9 cellular contexts compared by ENCODE assay signal in the genomic region with DNA sequence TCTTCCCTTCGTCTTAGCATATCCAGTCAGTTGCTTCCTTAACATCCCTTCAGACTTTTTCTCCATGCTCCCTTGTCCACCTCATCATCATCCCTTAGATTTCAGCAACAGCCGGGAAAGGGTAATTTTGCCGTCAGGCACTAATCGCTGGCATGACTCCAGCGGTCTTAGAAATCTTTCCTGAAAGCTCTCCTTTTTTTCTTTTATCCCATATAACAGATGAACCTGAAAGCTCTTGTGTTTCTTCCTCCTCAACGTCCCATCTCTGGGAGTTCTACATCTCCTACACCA. TPM values are rescaled to one million over a fixed set of nuclear protein-coding genes. Genes with fewer than 3 reads are reported as not detected.
DNase-seq lines count a peak whose midpoint lies in the region; ATAC-seq, FAIRE-seq and TF ChIP-seq lines count a peak whose summit lies in the region.
"Had no signal": no experiment of that assay in that cellular context is flagged by ENCODE, and none has a peak within 500 bp of the region (broad histone marks: within the 10 kb centered on the region; RNA-seq: fewer than 3 reads in every experiment).

No MANE protein-coding gene starts in this region.

- ATAC-seq in GM21360 (IDR thresholded peaks at IDR 0.05; ENCODE audit: unreplicated experiment), result no peak

- DNase-seq in AG20443 (ENCODE audit: low spot score), result peak; percentile 23
- peak; percentile 57 for DNase-seq in LHCN-M2 (ENCODE audit: low read depth)
- no peak for DNase-seq in coronary artery (ENCODE audit: low spot score)
- peak; percentile 53 for DNase-seq in myocyte (ENCODE audit: low read depth)
- no peak for DNase-seq in frontal cortex (ENCODE audit: low spot score in 2 of 2)
- DNase-seq in NCI-H2107 treated with DMSO at 0.1 percent for 48 hours (lab: John Stamatoyannopoulos, UW; ENCODE audit: unreplicated experiment), result no peak
- no peak for DNase-seq in T-helper 2 cell

- H3K27ac ChIP-seq in coronary artery, result peak overlapping the region; percentile 97 to 98

- TF ChIP-seq CTCF in coronary artery (IDR thresholded peaks at IDR 0.05), result no peak

- no peak for FAIRE-seq in frontal cortex (lab: Jason Lieb, UNC)
- FAIRE-seq: endometrium had no signal

- H3K4me3 ChIP-seq in coronary artery, result peak overlapping the region; percentile 81

RNA-seq across cellular contexts. Expression of gene BOLA1, which starts 10.4 kb away (rescaled TPM):
- total RNA-seq in LHCN-M2 (2014; rRNA removed), result 14.4 and 18.5 TPM in 2 replicates
- polyA plus RNA-seq in LHCN-M2 (2012), result 14.1 TPM
- 12.5 and 20.2 TPM in 2 replicates for total RNA-seq in myocyte
- polyA plus RNA-seq in myocyte (2012), result 19.5 TPM
- total RNA-seq in frontal cortex, result 10.2 TPM

RNA-seq across cellular contexts. Expression of gene SV2A, which starts 28.7 kb away (rescaled TPM):
- total RNA-seq in LHCN-M2 (2014; rRNA removed) (18.1 and 23.5 TPM in 2 replicates), myocyte (3.0 and 4.0 TPM in 2 replicates), frontal cortex (73.0 TPM)
- polyA plus RNA-seq in LHCN-M2 (2012), result 20.3 TPM
- polyA plus RNA-seq in myocyte (2012), result 15.3 TPM

RNA-seq across cellular contexts. Expression of gene SF3B4, which starts 38.7 kb away (rescaled TPM):
- total RNA-seq in LHCN-M2 (2014; rRNA removed), result 25.4 and 28.9 TPM in 2 replicates
- 85.2 TPM for polyA plus RNA-seq in LHCN-M2 (2012)
- total RNA-seq in myocyte, result 11.0 and 11.8 TPM in 2 replicates
- 48.5 TPM for polyA plus RNA-seq in myocyte (2012)
- total RNA-seq in frontal cortex, result 7.3 TPM

RNA-seq across cellular contexts. Expression of gene MTMR11, which starts 47.7 kb away (rescaled TPM):
- total RNA-seq in LHCN-M2 (2014; rRNA removed) (6.0 and 7.6 TPM in 2 replicates), myocyte (2.3 and 2.4 TPM in 2 replicates), frontal cortex (2.0 TPM)
- 8.3 TPM for polyA plus RNA-seq in LHCN-M2 (2012)
- polyA plus RNA-seq in myocyte (2012), result 8.1 TPM

Comparison
In these comparisons a context has a peak if more than half of its experiments do, and no peak if none do; other contexts are left out.
1. DNase-seq: peak in AG20443 (single experiment), LHCN-M2 (single experiment) and myocyte (single experiment); none in coronary artery (single experiment), frontal cortex (0 of 2), NCI-H2107 treated with DMSO at 0.1 percent for 48 hours (single experiment) and T-helper 2 cell (0 of 5).